ENCODE assay signal across 15 cellular contexts in genomic region chr6:2968600-2969135, GRCh38. TPM values are rescaled to one million over a fixed set of nuclear protein-coding genes. Genes with fewer than 3 reads are reported as not detected.
DNase-seq lines count a peak whose midpoint lies in the region; ATAC-seq and TF ChIP-seq lines count a peak whose summit lies in the region.
"Had no signal": no experiment of that assay in that cellular context is flagged by ENCODE, and none has a peak within 500 bp of the region (broad histone marks: within the 10 kb centered on the region; RNA-seq: fewer than 3 reads in every experiment).

No MANE protein-coding gene starts in this region.

- DNase-seq in CD8-positive, alpha-beta T cell = no peak
- DNase-seq in T-helper 17 cell (no peak), immature natural killer cell (no peak), smooth muscle cell (lab: John Stamatoyannopoulos, UW; ENCODE audit: unreplicated experiment) (no peak), NCI-H526 (lab: John Stamatoyannopoulos, UW) (no peak), Caco-2 (no peak), NCI-H774 (lab: John Stamatoyannopoulos, UW) (no peak)
- DNase-seq in activated T-helper 1 cell treated with anti-CD3 and anti-CD28 coated beads, Interleukin-12 subunit alpha, Interleukin-12 subunit beta, Interleukin-2, Interleukin-4 antibody, amounts not matched to agents 30 ng/mL and 10 ng/mL and 1 ng/mL, durations not matched to agents 14 hours and 24 hours and 36 hours (ENCODE audit: low spot score) = no peak
- DNase-seq: NCI-H2171 treated with DMSO at 0.1 percent for 48 hours; stimulated activated CD4-positive, alpha-beta T cell treated with anti-CD3 and anti-CD28 coated beads, Interleukin-12 subunit alpha, Interleukin-12 subunit beta, amount 100 ng/mL, for 4 hours had no signal

- peaks cover 22% of the 10 kb centered on the region for H4K20me1 ChIP-seq in smooth muscle cell (ENCODE audit: low read depth)

- H3K4me1 ChIP-seq in CD8-positive, alpha-beta T cell (ENCODE audit: insufficient read depth, low read length) = peaks cover 21% of the 10 kb centered on the region
- peaks cover 21% of the 10 kb centered on the region for H3K4me1 ChIP-seq in smooth muscle cell (ENCODE audit: low read depth)
- H3K4me1 ChIP-seq in Caco-2 = peaks cover 8% of the 10 kb centered on the region; the same call in 1 of the 2 replicates

- CTCF ChIA-PET in CD8-positive, alpha-beta T cell (lab: Charles Lee) = interaction anchor here (0.9 to 1.2 kb wide), 3 partner anchors 10 to 26 kb away, joined by 3 to 5 read pairs (median 4); no protein-coding TSS in a partner anchor
- CTCF ChIA-PET in Caco-2 (lab: Charles Lee) = no interaction called here

- no peaks in the 10 kb centered on the region for H3K9me3 ChIP-seq in CD8-positive, alpha-beta T cell (ENCODE audit: low read length)
- H3K9me3 ChIP-seq in T-helper 17 cell (ENCODE audit: control insufficient read depth, low read length, poor library complexity, severe bottlenecking) = no peaks in the 10 kb centered on the region
- H3K9me3 ChIP-seq in smooth muscle cell (replicated peaks; ENCODE audit: low read depth) = no peaks in the 10 kb centered on the region
- no peaks in the 10 kb centered on the region for H3K9me3 ChIP-seq in Caco-2
- H3K9me3 ChIP-seq: tibial nerve had no signal

- no peak for ATAC-seq in CD8-positive, alpha-beta T cell
- no peak for ATAC-seq in T-helper 17 cell
- ATAC-seq: activated naive CD4-positive, alpha-beta T cell treated with anti-CD3 and anti-CD28 coated beads, Interleukin-2, amount 50 U/mL, for 72 hours had no signal

- intact Hi-C loops in CD8-positive, alpha-beta T cell (cut with DNase I, micrococcal nuclease) = no loop called here
- intact Hi-C loops in Caco-2 (cut with micrococcal nuclease; ENCODE audit: unreplicated experiment) = no loop called here
- intact Hi-C loops in activated T-helper 1 cell treated with anti-CD3 and anti-CD28 coated beads, Interleukin-12 subunit alpha, Interleukin-12 subunit beta, Interleukin-2, Interleukin-4 antibody, amounts not matched to agents 30 ng/mL and 10 ng/mL and 1 ng/mL, durations not matched to agents 14 hours and 24 hours and 36 hours (cut with micrococcal nuclease) = no loop called here

- H3K79me2 ChIP-seq in smooth muscle cell (ENCODE audit: low read depth) = peaks cover 43% of the 10 kb centered on the region

- H3K27ac ChIP-seq in CD8-positive, alpha-beta T cell (ENCODE audit: low read depth, low read length) = no peak overlapping the region
- H3K27ac ChIP-seq in smooth muscle cell (ENCODE audit: low read depth) = peak overlapping the region; percentile 28
- H3K27ac ChIP-seq: BLaER1, SK-N-MC had no signal

- TF ChIP-seq CTCF in CD8-positive, alpha-beta T cell (IDR thresholded peaks at IDR 0.05) = no peak
- TF ChIP-seq CTCF in smooth muscle cell (IDR thresholded peaks at IDR 0.05; ENCODE audit: borderline replicate concordance, insufficient read depth, poor library complexity, severe bottlenecking) = no peak
- no peak for TF ChIP-seq CTCF in Caco-2 (IDR thresholded peaks at IDR 0.05; ENCODE audit: insufficient read depth in 1 of 2, low read depth in 1 of 2, low read length in 1 of 2, severe bottlenecking in 1 of 2, unreplicated experiment in 1 of 2)

- no TSS peak for BruUV-seq in Caco-2 (replicated peaks; lab: Mats Ljungman, UMichigan)

- peaks cover 6% of the 10 kb centered on the region for H3K36me3 Mint-ChIP-seq in CD8-positive, alpha-beta T cell
- H3K36me3 Mint-ChIP-seq in T-helper 17 cell (ENCODE audit: low read depth) = no peaks in the 10 kb centered on the region
- H3K36me3 Mint-ChIP-seq in immature natural killer cell = peaks cover 0 to 15% (median 5%) of the 10 kb centered on the region in 3 donors
- peaks cover 18% of the 10 kb centered on the region for H3K36me3 Mint-ChIP-seq in Caco-2 (ENCODE audit: insufficient read depth, unreplicated experiment)
- H3K36me3 Mint-ChIP-seq in activated T-helper 1 cell treated with anti-CD3 and anti-CD28 coated beads, Interleukin-12 subunit alpha, Interleukin-12 subunit beta, Interleukin-2, Interleukin-4 antibody, amounts not matched to agents 30 ng/mL and 10 ng/mL and 1 ng/mL, durations not matched to agents 14 hours and 24 hours and 36 hours (ENCODE audit: low read depth) = peaks cover 9% of the 10 kb centered on the region

- H3K4me3 Mint-ChIP-seq in CD8-positive, alpha-beta T cell = no peak overlapping the region
- no peak overlapping the region for H3K4me3 Mint-ChIP-seq in T-helper 17 cell
- H3K4me3 Mint-ChIP-seq in immature natural killer cell = peak overlapping the region in 3 of 5 donors; percentile 10 to 19 (median 15)
- no peak overlapping the region for H3K4me3 Mint-ChIP-seq in Caco-2 (ENCODE audit: unreplicated experiment)
- H3K4me3 Mint-ChIP-seq in activated T-helper 1 cell treated with anti-CD3 and anti-CD28 coated beads, Interleukin-12 subunit alpha, Interleukin-12 subunit beta, Interleukin-2, Interleukin-4 antibody, amounts not matched to agents 30 ng/mL and 10 ng/mL and 1 ng/mL, durations not matched to agents 14 hours and 24 hours and 36 hours = no peak overlapping the region

- peaks cover 2% of the 10 kb centered on the region for H3K9me3 Mint-ChIP-seq in CD8-positive, alpha-beta T cell
- H3K9me3 Mint-ChIP-seq in immature natural killer cell (no peaks in the 10 kb centered on the region), Caco-2 (ENCODE audit: unreplicated experiment) (no peaks in the 10 kb centered on the region)
- peaks cover 3% of the 10 kb centered on the region for H3K9me3 Mint-ChIP-seq in activated T-helper 1 cell treated with anti-CD3 and anti-CD28 coated beads, Interleukin-12 subunit alpha, Interleukin-12 subunit beta, Interleukin-2, Interleukin-4 antibody, amounts not matched to agents 30 ng/mL and 10 ng/mL and 1 ng/mL, durations not matched to agents 14 hours and 24 hours and 36 hours
- H3K9me3 Mint-ChIP-seq: central memory CD8-positive, alpha-beta T cell had no signal

- peaks cover 63% of the 10 kb centered on the region for H3K4me1 Mint-ChIP-seq in CD8-positive, alpha-beta T cell (ENCODE audit: low read depth)
- H3K4me1 Mint-ChIP-seq in T-helper 17 cell (peaks cover 14% of the 10 kb centered on the region), immature natural killer cell (peaks cover 53 to 75% of the 10 kb centered on the region in 2 donors), Caco-2 (ENCODE audit: low read depth, unreplicated experiment) (no peaks in the 10 kb centered on the region)
- H3K4me1 Mint-ChIP-seq in activated T-helper 1 cell treated with anti-CD3 and anti-CD28 coated beads, Interleukin-12 subunit alpha, Interleukin-12 subunit beta, Interleukin-2, Interleukin-4 antibody, amounts not matched to agents 30 ng/mL and 10 ng/mL and 1 ng/mL, durations not matched to agents 14 hours and 24 hours and 36 hours (ENCODE audit: low read depth) = peaks cover 16% of the 10 kb centered on the region

- no peak overlapping the region for H2AFZ ChIP-seq in smooth muscle cell (ENCODE audit: low read depth)

- H3K4me3 ChIP-seq in CD8-positive, alpha-beta T cell (ENCODE audit: low read depth, low read length) = no peak overlapping the region
- H3K4me3 ChIP-seq in smooth muscle cell (no peak overlapping the region), Caco-2 (ENCODE audit: low read depth, low read length) (no peak overlapping the region)
- H3K4me3 ChIP-seq: BLaER1, SK-N-MC, tibial nerve had no signal

- WGBS in smooth muscle cell (ENCODE audit: low lambda C conversion rate) = 82% methylated on average over 8 of the region's 8 CpGs

- H3F3A ChIP-seq in smooth muscle cell (ENCODE audit: low read depth) = peaks cover 23% of the 10 kb centered on the region

- no peaks in the 10 kb centered on the region for H3K27me3 Mint-ChIP-seq in CD8-positive, alpha-beta T cell (ENCODE audit: low read depth)
- no peaks in the 10 kb centered on the region for H3K27me3 Mint-ChIP-seq in T-helper 17 cell
- H3K27me3 Mint-ChIP-seq in immature natural killer cell (ENCODE audit: low read depth in 3 of 3) = peaks cover 3 to 13% (median 3%) of the 10 kb centered on the region in 3 donors
- no peaks in the 10 kb centered on the region for H3K27me3 Mint-ChIP-seq in Caco-2 (ENCODE audit: insufficient read depth, unreplicated experiment)
- peaks cover 32% of the 10 kb centered on the region for H3K27me3 Mint-ChIP-seq in activated T-helper 1 cell treated with anti-CD3 and anti-CD28 coated beads, Interleukin-12 subunit alpha, Interleukin-12 subunit beta, Interleukin-2, Interleukin-4 antibody, amounts not matched to agents 30 ng/mL and 10 ng/mL and 1 ng/mL, durations not matched to agents 14 hours and 24 hours and 36 hours (ENCODE audit: insufficient read depth)
- H3K27me3 Mint-ChIP-seq: central memory CD8-positive, alpha-beta T cell had no signal

- no peaks in the 10 kb centered on the region for H3K36me3 ChIP-seq in CD8-positive, alpha-beta T cell (ENCODE audit: insufficient read depth, low read length)
- H3K36me3 ChIP-seq in smooth muscle cell (ENCODE audit: low read depth) (no peaks in the 10 kb centered on the region), Caco-2 (ENCODE audit: control insufficient read depth, insufficient read depth, low read length) (no peaks in the 10 kb centered on the region)
- H3K36me3 ChIP-seq: BLaER1, tibial nerve had no signal

- POLR2A ChIA-PET in CD8-positive, alpha-beta T cell (lab: Charles Lee) = interaction anchor here (1.1 to 1.2 kb wide), 2 partner anchors 10 to 28 kb away, joined by 3 to 4 read pairs; no protein-coding TSS in a partner anchor
- POLR2A ChIA-PET in Caco-2 (lab: Charles Lee) = no interaction called here

- no peaks in the 10 kb centered on the region for H3K27me3 ChIP-seq in CD8-positive, alpha-beta T cell (ENCODE audit: insufficient read depth, low read length)
- H3K27me3 ChIP-seq in smooth muscle cell (ENCODE audit: low read depth) (no peaks in the 10 kb centered on the region), Caco-2 (replicated peaks; ENCODE audit: control insufficient read depth, insufficient read depth, low read length) (no peaks in the 10 kb centered on the region)
- H3K27me3 ChIP-seq: tibial nerve had no signal

- peak overlapping the region; percentile 31 for H3K4me2 ChIP-seq in smooth muscle cell
- H3K4me2 ChIP-seq: BLaER1 had no signal

- peak overlapping the region; percentile 45 for H3K27ac Mint-ChIP-seq in CD8-positive, alpha-beta T cell
- H3K27ac Mint-ChIP-seq in T-helper 17 cell (peak overlapping the region; percentile 21), immature natural killer cell (peak overlapping the region in 4 of 6 donors; percentile 3 to 74 (median 22)), Caco-2 (ENCODE audit: unreplicated experiment) (no peak overlapping the region)
- no peak overlapping the region for H3K27ac Mint-ChIP-seq in activated T-helper 1 cell treated with anti-CD3 and anti-CD28 coated beads, Interleukin-12 subunit alpha, Interleukin-12 subunit beta, Interleukin-2, Interleukin-4 antibody, amounts not matched to agents 30 ng/mL and 10 ng/mL and 1 ng/mL, durations not matched to agents 14 hours and 24 hours and 36 hours
- H3K27ac Mint-ChIP-seq: activated naive CD4-positive, alpha-beta T cell treated with anti-CD3 and anti-CD28 coated beads, Interleukin-2, amount 50 U/mL, for 72 hours had no signal

- no peak overlapping the region for H3K9ac ChIP-seq in smooth muscle cell (ENCODE audit: low read depth)
- H3K9ac ChIP-seq: BLaER1 had no signal

RNA-seq across cellular contexts. Expression of gene SERPINB6, which starts 2.7 kb away (rescaled TPM):
- total RNA-seq in CD8-positive, alpha-beta T cell = 10 to 100 TPM; 41.7 to 45.6 TPM
- total RNA-seq in T-helper 17 cell (10 to 100 TPM in 1 of 2 donors, 1 to 10 TPM in 1; 9.1 to 26.4 TPM), smooth muscle cell (67.8 and 85.1 TPM in 2 replicates), Caco-2 (2022) (57.0 and 60.0 TPM in 2 replicates)
- polyA plus RNA-seq in immature natural killer cell (100 to 1,000 TPM; 196 to 243 (median 199) TPM), smooth muscle cell (116 and 118 TPM in 2 replicates)
- total RNA-seq in activated T-helper 1 cell treated with anti-CD3 and anti-CD28 coated beads, Interleukin-12 subunit alpha, Interleukin-12 subunit beta, Interleukin-2, Interleukin-4 antibody, amounts not matched to agents 30 ng/mL and 10 ng/mL and 1 ng/mL, durations not matched to agents 14 hours and 24 hours and 36 hours = 33.7 and 34.9 TPM in 2 replicates

RNA-seq across cellular contexts. Expression of gene NQO2, which starts 31.0 kb away (rescaled TPM):
- total RNA-seq in CD8-positive, alpha-beta T cell = 1 to 10 TPM; 3.8 to 5.5 TPM
- total RNA-seq in T-helper 17 cell (10 to 100 TPM in 1 of 2 donors, 1 to 10 TPM in 1; 9.2 to 14.2 TPM), smooth muscle cell (12.9 and 16.4 TPM in 2 replicates), Caco-2 (2022) (35.8 and 37.2 TPM in 2 replicates)
- polyA plus RNA-seq in immature natural killer cell (10 to 100 TPM; 55.5 to 74.7 (median 67.9) TPM), smooth muscle cell (33.6 and 49.0 TPM in 2 replicates)
- total RNA-seq in activated T-helper 1 cell treated with anti-CD3 and anti-CD28 coated beads, Interleukin-12 subunit alpha, Interleukin-12 subunit beta, Interleukin-2, Interleukin-4 antibody, amounts not matched to agents 30 ng/mL and 10 ng/mL and 1 ng/mL, durations not matched to agents 14 hours and 24 hours and 36 hours = 30.2 and 34.8 TPM in 2 replicates

Comparison
In these comparisons a context has a peak if more than half of its experiments do, and no peak if none do; other contexts are left out.
1. H3K27ac Mint-ChIP-seq: peak in CD8-positive, alpha-beta T cell (single experiment), T-helper 17 cell (single experiment) and immature natural killer cell (4 of 6); none in Caco-2 (single experiment) and activated T-helper 1 cell treated with anti-CD3 and anti-CD28 coated beads, Interleukin-12 subunit alpha, Interleukin-12 subunit beta, Interleukin-2, Interleukin-4 antibody, amounts not matched to agents 30 ng/mL and 10 ng/mL and 1 ng/mL, durations not matched to agents 14 hours and 24 hours and 36 hours (single experiment).
2. H3K4me3 Mint-ChIP-seq: peak in immature natural killer cell (3 of 5); none in CD8-positive, alpha-beta T cell (single experiment), T-helper 17 cell (single experiment), Caco-2 (single experiment) and activated T-helper 1 cell treated with anti-CD3 and anti-CD28 coated beads, Interleukin-12 subunit alpha, Interleukin-12 subunit beta, Interleukin-2, Interleukin-4 antibody, amounts not matched to agents 30 ng/mL and 10 ng/mL and 1 ng/mL, durations not matched to agents 14 hours and 24 hours and 36 hours (single experiment).